21 cellular contexts compared by ENCODE assay signal in the genomic region with DNA sequence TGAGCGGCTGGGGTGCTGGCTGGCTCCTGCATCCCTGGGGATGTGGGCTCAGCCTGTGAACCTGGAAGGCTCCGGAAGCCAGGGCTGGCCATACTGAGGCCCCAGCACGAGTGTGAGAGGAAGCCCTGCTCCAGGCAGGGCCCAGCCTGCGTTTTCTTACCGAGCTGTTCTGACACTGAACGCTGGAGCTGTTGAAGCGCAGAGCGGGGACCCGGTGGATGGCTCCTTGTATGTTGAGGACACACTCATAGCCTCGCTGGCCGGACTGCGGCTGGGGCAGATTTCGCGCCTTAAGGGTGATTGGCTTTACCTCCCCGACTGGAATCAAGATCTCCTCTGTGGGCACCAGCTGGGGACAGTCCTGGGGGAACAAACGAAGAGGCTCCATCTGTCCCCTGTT.
"Had no signal": no experiment of that assay in that cellular context is flagged by ENCODE, and none has a peak within 500 bp of the region (broad histone marks: within the 10 kb centered on the region; RNA-seq: fewer than 3 reads in every experiment).

No MANE protein-coding gene starts in this region.

- H3K4me3 ChIP-seq: colonic mucosa, esophagus muscularis mucosa, gastrocnemius medialis, lung, mucosa of descending colon, right atrium auricular region, sigmoid colon, skin epidermis, upper lobe of left lung, uterus had no signal

- H3K27ac Mint-ChIP-seq: naive thymus-derived CD8-positive, alpha-beta T cell had no signal

- H3K9me3 ChIP-seq: colonic mucosa, esophagus muscularis mucosa, gastrocnemius medialis, mucosa of descending colon, right atrium auricular region, sigmoid colon, upper lobe of left lung, uterus had no signal

- H3K36me3 ChIP-seq: colonic mucosa, uterus had no signal

- FAIRE-seq: endometrium, kidney had no signal

- H3K4me3 Mint-ChIP-seq: naive thymus-derived CD8-positive, alpha-beta T cell had no signal

- H3K9me3 Mint-ChIP-seq: naive thymus-derived CD8-positive, alpha-beta T cell had no signal

- H3K27me3 ChIP-seq: colonic mucosa, esophagus muscularis mucosa, gastrocnemius medialis, right atrium auricular region, sigmoid colon, upper lobe of left lung, uterus had no signal

- H3K4me1 ChIP-seq: uterus had no signal

- ATAC-seq: gastrocnemius medialis; left colon; left ventricle myocardium superior; mucosa of descending colon; naive thymus-derived CD8-positive, alpha-beta T cell had no signal

- DNase-seq: caudate nucleus; colonic mucosa; effector CD8-positive, alpha-beta T cell; gastrocnemius medialis; kidney; left colon; left ventricle myocardium superior; mucosa of descending colon; naive thymus-derived CD8-positive, alpha-beta T cell; sigmoid colon; stimulated activated CD4-positive, alpha-beta T cell treated with anti-CD3 and anti-CD28 coated beads, Interleukin-2, amount 100 ng/mL, for 24 hours; stimulated activated CD4-positive, alpha-beta T cell treated with anti-CD3 and anti-CD28 coated beads, Interleukin-4, amount 100 ng/mL, for 4 hours; stimulated activated naive CD4-positive, alpha-beta T cell treated with Interleukin-2 at 50 U/mL for 16 hours; uterus had no signal

- H3K27ac ChIP-seq: colonic mucosa, epithelial cell of prostate, esophagus muscularis mucosa, gastrocnemius medialis, right atrium auricular region, sigmoid colon, skin epidermis, upper lobe of left lung, uterus had no signal
